In the genomic region with DNA sequence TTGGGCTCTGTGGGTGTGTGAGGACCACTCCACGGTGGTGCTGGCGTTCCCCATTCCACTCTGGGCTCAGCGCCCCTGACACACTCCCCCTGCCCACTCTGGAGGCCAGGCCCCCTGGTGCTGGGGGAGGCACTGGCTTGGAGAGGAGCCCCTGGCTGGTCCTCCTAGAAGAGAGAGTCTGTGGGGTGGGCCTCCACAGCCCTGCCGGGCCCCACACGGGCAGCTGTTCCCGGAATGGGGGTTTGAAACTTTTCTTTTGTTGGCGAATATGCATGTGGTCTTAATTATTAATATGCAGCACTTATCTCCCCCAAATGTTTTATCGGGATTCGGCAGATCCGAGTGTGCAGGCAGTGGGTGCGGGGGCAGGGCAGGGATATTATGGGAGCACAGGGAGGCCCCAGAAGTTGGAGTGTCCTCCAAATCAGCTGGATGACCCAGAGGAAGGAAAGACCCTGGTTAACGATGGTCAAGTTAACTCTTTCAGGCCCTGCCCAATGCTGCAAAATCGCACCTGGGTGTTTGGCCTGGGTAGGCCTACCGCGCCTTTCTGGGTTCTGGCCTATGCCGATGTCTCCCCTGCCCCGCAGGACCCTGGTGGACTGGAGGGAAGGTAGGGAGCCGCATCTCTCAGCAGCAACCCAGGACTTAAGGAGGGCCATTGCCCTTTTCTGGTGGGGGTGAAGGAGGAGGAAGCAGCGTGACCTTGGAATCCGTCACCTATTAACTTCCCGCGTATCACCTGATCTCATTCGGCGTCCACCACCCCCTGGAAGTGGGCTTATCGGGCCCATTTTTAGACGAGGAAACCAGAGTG, we compare ENCODE assay signal across 31 cellular contexts. TPM values are rescaled to one million over a fixed set of nuclear protein-coding genes. Genes with fewer than 3 reads are reported as not detected.
DNase-seq lines count a peak whose midpoint lies in the region; TF ChIP-seq lines count a peak whose summit lies in the region.
"Had no signal": no experiment of that assay in that cellular context is flagged by ENCODE, and none has a peak within 500 bp of the region (broad histone marks: within the 10 kb centered on the region; RNA-seq: fewer than 3 reads in every experiment).

No MANE protein-coding gene starts in this region.

- intact Hi-C loops in thyroid gland (cut with DNase I), result no loop called here

- H3K27ac Mint-ChIP-seq in CD8-positive, alpha-beta memory T cell, result no peak overlapping the region
- H3K27ac Mint-ChIP-seq: activated CD4-positive, alpha-beta T cell treated with anti-CD3 and anti-CD28 coated beads, Interleukin-2, amount 10 ng/mL, durations not matched to agents 24 days and 14 days; activated T-cell treated with anti-CD3 and anti-CD28 coated beads, Interleukin-2, amount 50 U/mL, for 72 hours; HFFc6 had no signal

- no peaks in the 10 kb centered on the region for H3K36me3 Mint-ChIP-seq in CD8-positive, alpha-beta memory T cell
- H3K36me3 Mint-ChIP-seq: naive B cell had no signal

- peaks cover 46% of the 10 kb centered on the region for H3K4me1 ChIP-seq in CD8-positive, alpha-beta memory T cell (ENCODE audit: insufficient read depth, low read length)
- H3K4me1 ChIP-seq in neuronal stem cell (ENCODE audit: control insufficient read depth in 2 of 2, insufficient read depth in 1 of 2, low read depth in 1 of 2, low read length in 2 of 2), result peaks cover 35 to 71% of the 10 kb centered on the region in 2 donors
- peaks cover 3 to 25% of the 10 kb centered on the region in 2 donors for H3K4me1 ChIP-seq in thyroid gland

- no peak overlapping the region for H2BK5ac ChIP-seq in neuronal stem cell (ENCODE audit: low read length)

- H4K91ac ChIP-seq in neuronal stem cell (ENCODE audit: low read depth, low read length, poor library complexity), result no peak overlapping the region

- peak overlapping the region; percentile 49 for H3K18ac ChIP-seq in neuronal stem cell (ENCODE audit: low read length)

- H3K14ac ChIP-seq in neuronal stem cell (ENCODE audit: low read length), result no peak overlapping the region

- no peak overlapping the region for H4K8ac ChIP-seq in neuronal stem cell (ENCODE audit: low read depth, low read length)

- H3K4me3 Mint-ChIP-seq in CD8-positive, alpha-beta memory T cell, result peak overlapping the region in 1 of 7 donors; percentile 61
- H3K4me3 Mint-ChIP-seq: activated CD4-positive, alpha-beta T cell treated with anti-CD3 and anti-CD28 coated beads, Interleukin-2, amount 10 ng/mL, durations not matched to agents 24 days and 14 days; activated T-cell treated with anti-CD3 and anti-CD28 coated beads, Interleukin-2, amount 50 U/mL, for 72 hours; HFFc6; naive B cell had no signal

- peak overlapping the region; percentile 7 for H3K27ac ChIP-seq in CD8-positive, alpha-beta memory T cell (ENCODE audit: low read depth, low read length)
- H3K27ac ChIP-seq in SK-N-MC, result peak overlapping the region; percentile 82
- no peak overlapping the region for H3K27ac ChIP-seq in neuronal stem cell (replicated peaks; ENCODE audit: low read length)
- no peak overlapping the region for H3K27ac ChIP-seq in thyroid gland
- H3K27ac ChIP-seq: adrenal gland, KMS-11, RWPE1, WERI-Rb-1 had no signal

- peaks cover 2% of the 10 kb centered on the region for H3K79me1 ChIP-seq in neuronal stem cell (ENCODE audit: low read depth, low read length)

- no peak overlapping the region for H3K4ac ChIP-seq in neuronal stem cell (ENCODE audit: low read length)

- H3K4me1 Mint-ChIP-seq in CD8-positive, alpha-beta memory T cell, result peaks cover 9 to 16% (median 11%) of the 10 kb centered on the region in 3 donors

- H2AK5ac ChIP-seq in neuronal stem cell (ENCODE audit: low read depth, low read length), result peak overlapping the region; percentile 16

- H3K27me3 Mint-ChIP-seq in CD8-positive, alpha-beta memory T cell, result peaks cover 19% of the 10 kb centered on the region in 2 donors
- H3K27me3 Mint-ChIP-seq: activated CD4-positive, alpha-beta T cell treated with anti-CD3 and anti-CD28 coated beads, Interleukin-2, amount 10 ng/mL, durations not matched to agents 24 days and 14 days had no signal

- peak overlapping the region; percentile 15 for H3K23ac ChIP-seq in neuronal stem cell (ENCODE audit: low read depth, low read length, poor library complexity)

- no peak for TF ChIP-seq CTCF in thyroid gland (IDR thresholded peaks at IDR 0.05)

- TF ChIP-seq POLR2A in thyroid gland (IDR thresholded peaks at IDR 0.05), result no peak

- H3K4me2 ChIP-seq in neuronal stem cell (ENCODE audit: insufficient read depth, low read length, poor library complexity, severe bottlenecking), result no peak overlapping the region
- H3K4me2 ChIP-seq: KMS-11 had no signal

- no CpG with 5 or more reads among the region's 26 CpGs for WGBS in neuronal stem cell (ENCODE audit: extremely low coverage in 2 of 2, insufficient read length in 2 of 2, insufficient replicate concordance in 1 of 2), 2 donors
- WGBS in thyroid gland, 2 donors, result 76 to 79% methylated on average over 24 to 25 of the region's 26 CpGs

- H2BK12ac ChIP-seq in neuronal stem cell (ENCODE audit: low read length), result no peak overlapping the region

- DNase-seq in CD8-positive, alpha-beta memory T cell, result peak in 1 of 5 donors; percentile 18
- DNase-seq in SK-N-MC (ENCODE audit: low read depth, low spot score) (no peak), neuronal stem cell (ENCODE audit: low spot score) (no peak), thyroid gland (no peak), A172 (ENCODE audit: low spot score) (no peak), NCI-H1436 (lab: John Stamatoyannopoulos, UW) (no peak)
- DNase-seq in activated CD4-positive, alpha-beta T cell treated with anti-CD3 and anti-CD28 coated beads, Interleukin-2, amount 50 U/mL, for 48 hours, result no peak
- DNase-seq: activated CD4-positive, alpha-beta T cell treated with anti-CD3 and anti-CD28 coated beads, Interleukin-2, amount 10 ng/mL, durations not matched to agents 24 days and 14 days; activated naive CD4-positive, alpha-beta T cell treated with Interleukin-2 at 50 U/mL for 16 hours; activated T-cell treated with anti-CD3 and anti-CD28 coated beads, Interleukin-2, amount 50 U/mL, for 72 hours; body of pancreas; effector CD4-positive, alpha-beta T cell; HFFc6; naive B cell; NCI-H1417; NCI-H2081 treated with DMSO at 0.1 percent for 48 hours; NCI-H446; spleen; stimulated activated CD4-positive, alpha-beta T cell treated with anti-CD3 and anti-CD28 coated beads, Interleukin-2, amount 100 ng/mL, for 48 hours; WERI-Rb-1 had no signal

- peak overlapping the region; percentile 75 for H3K9ac ChIP-seq in SK-N-MC (ENCODE audit: insufficient read length)
- no peak overlapping the region for H3K9ac ChIP-seq in neuronal stem cell (ENCODE audit: low read depth, low read length, poor library complexity)
- H3K9ac ChIP-seq: KMS-11 had no signal

- H2BK120ac ChIP-seq in neuronal stem cell (ENCODE audit: low read depth, low read length), result no peak overlapping the region

- no peak overlapping the region for H2AFZ ChIP-seq in neuronal stem cell (ENCODE audit: low read length)

- H3K27me3 ChIP-seq in CD8-positive, alpha-beta memory T cell (ENCODE audit: insufficient read depth, low read length, poor library complexity, severe bottlenecking), result peaks cover 4% of the 10 kb centered on the region
- H3K27me3 ChIP-seq in neuronal stem cell (ENCODE audit: control insufficient read depth in 3 of 3, insufficient read depth in 3 of 3, low read depth in 1 of 3, low read length in 3 of 3), result no peaks in the 10 kb centered on the region
- no peaks in the 10 kb centered on the region for H3K27me3 ChIP-seq in thyroid gland
- H3K27me3 ChIP-seq: body of pancreas, ovary had no signal

- H3K9me3 Mint-ChIP-seq in CD8-positive, alpha-beta memory T cell, result no peaks in the 10 kb centered on the region
- H3K9me3 Mint-ChIP-seq: activated CD4-positive, alpha-beta T cell treated with anti-CD3 and anti-CD28 coated beads, Interleukin-2, amount 10 ng/mL, durations not matched to agents 24 days and 14 days; activated T-cell treated with anti-CD3 and anti-CD28 coated beads, Interleukin-2, amount 50 U/mL, for 72 hours; HFFc6; naive B cell had no signal

- no peak overlapping the region for H3K4me3 ChIP-seq in CD8-positive, alpha-beta memory T cell (ENCODE audit: low read length)
- H3K4me3 ChIP-seq in SK-N-MC, result peak overlapping the region; percentile 51; the same call in 1 of the 2 replicates
- 0 out of 2 replicates have a peak overlapping the region, but pooled peaks have one; percentile 15 for H3K4me3 ChIP-seq in iPS-18c (ENCODE audit: insufficient read depth, low read depth, low read length)
- H3K4me3 ChIP-seq in neuronal stem cell (ENCODE audit: low read length in 2 of 2), result no peak overlapping the region
- no peak overlapping the region for H3K4me3 ChIP-seq in thyroid gland (replicated peaks in 1 of 3)
- H3K4me3 ChIP-seq: adrenal gland, body of pancreas, ovary, spleen had no signal

- H3K36me3 ChIP-seq in CD8-positive, alpha-beta memory T cell (ENCODE audit: insufficient read depth, low read length), result no peaks in the 10 kb centered on the region
- H3K36me3 ChIP-seq in SK-N-MC (ENCODE audit: insufficient read depth, low read length), result no peaks in the 10 kb centered on the region
- peaks cover 0 to 8% of the 10 kb centered on the region in 2 donors for H3K36me3 ChIP-seq in neuronal stem cell (replicated peaks in 1 of 2; ENCODE audit: control insufficient read depth in 2 of 2, insufficient read depth in 2 of 2, low read length in 2 of 2)
- H3K36me3 ChIP-seq in thyroid gland, result no peaks in the 10 kb centered on the region
- H3K36me3 ChIP-seq: adrenal gland, ovary, spleen, WERI-Rb-1 had no signal

- no peaks in the 10 kb centered on the region for H3K9me3 ChIP-seq in CD8-positive, alpha-beta memory T cell (ENCODE audit: low read length)
- H3K9me3 ChIP-seq in SK-N-MC (ENCODE audit: low read depth, low read length) (no peaks in the 10 kb centered on the region), iPS-18c (ENCODE audit: control insufficient read depth, insufficient read depth, low read length) (peaks cover 2% of the 10 kb centered on the region), neuronal stem cell (replicated peaks in 1 of 2; ENCODE audit: control insufficient read depth in 2 of 2, insufficient read depth in 1 of 2, low read depth in 1 of 2, low read length in 2 of 2) (no peaks in the 10 kb centered on the region), thyroid gland (no peaks in the 10 kb centered on the region)
- H3K9me3 ChIP-seq: adrenal gland, body of pancreas, ovary, spleen had no signal

- CTCF ChIA-PET in CD8-positive, alpha-beta memory T cell (lab: Charles Lee), result no interaction called here

- H2BK15ac ChIP-seq in neuronal stem cell (ENCODE audit: low read length), result no peak overlapping the region

- POLR2A ChIA-PET in CD8-positive, alpha-beta memory T cell (lab: Charles Lee), result interaction anchor here (0.6 kb wide), 1 partner anchor 10 kb away, joined by 4 read pairs; no protein-coding TSS in a partner anchor

RNA-seq across cellular contexts. Expression of a gene that starts 36.0 kb away (rescaled TPM):
- not detected for total RNA-seq in CD8-positive, alpha-beta memory T cell
- not detected for polyA plus RNA-seq in CD8-positive, alpha-beta memory T cell
- not detected for polyA plus RNA-seq in neuronal stem cell (2013, experiment 1 of 2)
- not detected for polyA plus RNA-seq in neuronal stem cell (2013, experiment 2 of 2)
- not detected for total RNA-seq in thyroid gland
- total RNA-seq in A172 (2014; rRNA removed; shearing (Covaris generic)), result not detected in 2 replicates
- total RNA-seq: activated CD4-positive, alpha-beta T cell treated with anti-CD3 and anti-CD28 coated beads, Interleukin-2, amount 10 ng/mL, durations not matched to agents 24 days and 14 days; activated T-cell treated with anti-CD3 and anti-CD28 coated beads, Interleukin-2, amount 50 U/mL, for 72 hours; adrenal gland; body of pancreas; Daoy; epithelial cell of proximal tubule; HFFc6; ovary; renal cortical epithelial cell; spleen; T-helper 2 cell treated with Interferon-gamma antibody and Interleukin-4, amounts not matched to agents 100 ng/mL and 5 ng/mL, for 36 hours; ureter had no signal
- polyA plus RNA-seq: AG04450, spleen had no signal

RNA-seq across cellular contexts. Expression of a gene that starts 53.4 kb away (rescaled TPM):
- 10 to 100 TPM; 61.0 to 65.1 TPM for total RNA-seq in CD8-positive, alpha-beta memory T cell
- polyA plus RNA-seq in CD8-positive, alpha-beta memory T cell, result 0.69 TPM
- 118 TPM for polyA plus RNA-seq in neuronal stem cell (2013, experiment 1 of 2)
- 125 TPM for polyA plus RNA-seq in neuronal stem cell (2013, experiment 2 of 2)
- total RNA-seq in thyroid gland, result under 1 TPM in 3 of 4 donors, not detected in 1; 0.11 to 0.83 (median 0.13) TPM
- 174 and 237 TPM in 2 replicates for total RNA-seq in A172 (2014; rRNA removed; shearing (Covaris generic))
- total RNA-seq: body of pancreas had no signal

Comparison
In these comparisons a context has a peak if more than half of its experiments do, and no peak if none do; other contexts are left out.
1. H3K27ac ChIP-seq: peak in CD8-positive, alpha-beta memory T cell (single experiment) and SK-N-MC (single experiment); none in neuronal stem cell (single experiment) and thyroid gland (0 of 3).
2. H3K4me3 ChIP-seq: peak in SK-N-MC (single experiment) and iPS-18c (single experiment); none in CD8-positive, alpha-beta memory T cell (single experiment), neuronal stem cell (0 of 2) and thyroid gland (0 of 3).
3. RNA of a gene that starts 53.4 kb away (total RNA-seq): 174 to 237 TPM in A172 and 61.0 to 65.1 TPM in CD8-positive, alpha-beta memory T cell; 0.11 to 0.83 TPM in thyroid gland; every median in the first group is over 10 times any median in the second.